ENCODE assay signal across 19 cellular contexts in genomic region chrX:44731160-44731559, GRCh38.
A peak's percentile ranks its signal among the peaks of the same experiment; 100 is the strongest.
DNase-seq lines count a peak whose midpoint lies in the region; ATAC-seq and TF ChIP-seq lines count a peak whose summit lies in the region.
"Had no signal": no experiment of that assay in that cellular context is flagged by ENCODE, and none has a peak within 500 bp of the region (broad histone marks: within the 10 kb centered on the region; RNA-seq: fewer than 3 reads in every experiment).

No MANE protein-coding gene starts in this region.

- POLR2A ChIA-PET in T-cell (lab: Charles Lee) = no interaction called here

- no peaks in the 10 kb centered on the region for H3K36me3 ChIP-seq in GM23248 (ENCODE audit: low read depth)
- H3K36me3 ChIP-seq: MG63 had no signal

- H3K27ac Mint-ChIP-seq in T-cell = no peak overlapping the region

- no peaks in the 10 kb centered on the region for H4K20me1 ChIP-seq in GM23248 (ENCODE audit: insufficient read depth)

- CTCF ChIA-PET in T-cell (lab: Charles Lee) = no interaction called here

- H3K9me3 Mint-ChIP-seq in T-cell = peaks cover 0 to 3% (median 0%) of the 10 kb centered on the region in 3 donors

- no peak for TF ChIP-seq CTCF in foreskin keratinocyte (conservative IDR thresholded peaks at IDR 0.05)

- H3K27ac ChIP-seq in GM23248 (no peak overlapping the region), foreskin keratinocyte (no peak overlapping the region)
- H3K27ac ChIP-seq: HL-60, PC-9 had no signal

- H3K4me1 Mint-ChIP-seq in T-cell = no peaks in the 10 kb centered on the region

- H3K4me2 ChIP-seq in GM23248 (ENCODE audit: unreplicated experiment) = no peak overlapping the region
- H3K4me2 ChIP-seq: PC-9 had no signal

- no peaks in the 10 kb centered on the region for H3K27me3 ChIP-seq in GM23248 (replicated peaks; ENCODE audit: insufficient read depth)
- no peaks in the 10 kb centered on the region for H3K27me3 ChIP-seq in foreskin keratinocyte
- H3K27me3 ChIP-seq: MG63 had no signal

- H3K9me3 ChIP-seq in GM23248 (ENCODE audit: low read depth) = no peaks in the 10 kb centered on the region
- H3K9me3 ChIP-seq: Caco-2, MG63 had no signal

- H3K79me2 ChIP-seq in GM23248 (ENCODE audit: insufficient read depth) = no peaks in the 10 kb centered on the region

- ATAC-seq in foreskin keratinocyte (peak; percentile 79), GM19452 (IDR thresholded peaks at IDR 0.05; ENCODE audit: unreplicated experiment) (no peak), T-cell (replicated peaks in 1 of 4) (no peak)
- ATAC-seq: K562 had no signal

- DNase-seq in GM23248 = peak; percentile 40
- DNase-seq in NCI-H446 treated with DMSO at 0.1 percent for 48 hours (lab: John Stamatoyannopoulos, UW) = peak; percentile 79
- peak; percentile 1 for DNase-seq in dermis blood vessel endothelial cell
- peak; percentile 56 to 76 for DNase-seq in foreskin keratinocyte
- no peak for DNase-seq in NCI-H2107 (lab: John Stamatoyannopoulos, UW)
- DNase-seq in T-cell = no peak
- DNase-seq: AML-193, Caco-2, GDM1, MG63, NCI-H1092 treated with DMSO at 0.1 percent for 48 hours, NCI-H187 treated with DMSO at 0.1 percent for 48 hours, NCI-H2171 treated with DMSO at 0.1 percent for 48 hours, NCI-H526 treated with DMSO at 0.1 percent for 48 hours, PC-9, Right ventricle myocardium superior had no signal

- no peak overlapping the region for H3K4me3 ChIP-seq in GM23248
- H3K4me3 ChIP-seq: K562, MG63, PC-9 had no signal

- peaks cover 14% of the 10 kb centered on the region for H3F3A ChIP-seq in GM23248 (ENCODE audit: insufficient read depth)

- peaks cover 0 to 7% of the 10 kb centered on the region in 2 donors for H3K27me3 Mint-ChIP-seq in T-cell

- no peaks in the 10 kb centered on the region for H3K9me2 ChIP-seq in GM23248 (ENCODE audit: insufficient read depth)

- H3K36me3 Mint-ChIP-seq in T-cell = no peaks in the 10 kb centered on the region

- in situ Hi-C loops in GM23248 (cut with MboI) = no loop called here

- 11 to 13% methylated on average over 2 of the region's 2 CpGs for WGBS in GM23248 (ENCODE audit: low coverage in 1 of 2, low lambda C conversion rate in 2 of 2, missing lambda C conversion rate in 2 of 2), 2 experiments

- no peak overlapping the region for H2AFZ ChIP-seq in GM23248
- H2AFZ ChIP-seq: PC-9 had no signal

- H3K4me1 ChIP-seq in GM23248 (ENCODE audit: insufficient read depth) (no peaks in the 10 kb centered on the region), foreskin keratinocyte (peaks cover 3% of the 10 kb centered on the region)
- H3K4me1 ChIP-seq: Caco-2 had no signal

- H3K9ac ChIP-seq in GM23248 = no peak overlapping the region

- no peak overlapping the region for H3K4me3 Mint-ChIP-seq in T-cell

Comparison
In these comparisons a context has a peak if more than half of its experiments do, and no peak if none do; other contexts are left out.
1. DNase-seq: peak in GM23248 (single experiment), NCI-H446 treated with DMSO at 0.1 percent for 48 hours (single experiment), dermis blood vessel endothelial cell (single experiment) and foreskin keratinocyte (2 of 2); none in NCI-H2107 (single experiment) and T-cell (0 of 34).